Comparison of ENCODE assay signal across 22 cellular contexts in the genomic region with DNA sequence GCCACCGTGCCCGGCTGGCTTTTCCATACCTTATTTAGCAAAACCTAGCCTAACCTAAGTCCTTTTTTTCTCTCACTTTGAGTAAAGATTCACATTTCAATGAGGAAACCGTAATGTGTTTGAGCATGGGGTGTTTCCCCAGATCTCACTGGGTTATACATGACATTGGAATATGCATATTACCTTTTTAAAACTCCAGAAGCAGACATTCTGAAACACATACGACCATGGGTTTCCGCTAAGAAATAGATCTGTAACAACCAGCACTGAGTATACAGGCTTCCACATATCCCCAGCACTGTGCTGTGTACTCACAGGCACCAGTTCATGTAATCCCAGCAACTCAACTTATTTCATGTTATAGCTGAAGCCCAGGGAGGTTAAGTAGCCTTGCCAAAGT. TPM values are rescaled to one million over a fixed set of nuclear protein-coding genes. Genes with fewer than 3 reads are reported as not detected.
DNase-seq lines count a peak whose midpoint lies in the region; ATAC-seq and TF ChIP-seq lines count a peak whose summit lies in the region.
"Had no signal": no experiment of that assay in that cellular context is flagged by ENCODE, and none has a peak within 500 bp of the region (broad histone marks: within the 10 kb centered on the region; RNA-seq: fewer than 3 reads in every experiment).

No MANE protein-coding gene starts in this region.

- H3K9ac ChIP-seq in trophoblast cell (ENCODE audit: low read length): no peak overlapping the region

- peak overlapping the region; percentile 59 for H2BK120ac ChIP-seq in trophoblast cell (ENCODE audit: insufficient read depth, low read length, poor library complexity)

- no peaks in the 10 kb centered on the region for H3K27me3 Mint-ChIP-seq in natural killer cell (ENCODE audit: low read depth in 2 of 2)
- H3K27me3 Mint-ChIP-seq in natural killer cell treated with Interleukin-12 subunit alpha and Interleukin-12 subunit beta and Interleukin-15 and Interleukin-18, amount 100 ng/mL, for 72 hours: no peaks in the 10 kb centered on the region
- no peaks in the 10 kb centered on the region for H3K27me3 Mint-ChIP-seq in central memory CD8-positive, alpha-beta T cell

- peaks cover 16% of the 10 kb centered on the region for H3K79me1 ChIP-seq in trophoblast cell (ENCODE audit: low read length)

- intact Hi-C loops in natural killer cell (cut with micrococcal nuclease): no loop called here

- no peak overlapping the region for H3K4me2 ChIP-seq in trophoblast cell (ENCODE audit: low read length)

- H3K27me3 ChIP-seq in trophoblast cell (ENCODE audit: insufficient read depth, low read length): no peaks in the 10 kb centered on the region
- H3K27me3 ChIP-seq: gastroesophageal sphincter, uterus had no signal

- no peak overlapping the region for H3K4me3 ChIP-seq in trophoblast cell (ENCODE audit: low read depth, low read length)
- H3K4me3 ChIP-seq: gastroesophageal sphincter, mucosa of descending colon, prostate gland, uterus had no signal

- no peak overlapping the region for H2AK5ac ChIP-seq in trophoblast cell (ENCODE audit: low read length)

- H3K36me3 Mint-ChIP-seq in natural killer cell: no peaks in the 10 kb centered on the region
- no peaks in the 10 kb centered on the region for H3K36me3 Mint-ChIP-seq in natural killer cell treated with Interleukin-12 subunit alpha and Interleukin-12 subunit beta and Interleukin-15 and Interleukin-18, amount 100 ng/mL, for 72 hours
- H3K36me3 Mint-ChIP-seq in central memory CD8-positive, alpha-beta T cell (ENCODE audit: insufficient read depth): peaks cover 3% of the 10 kb centered on the region

- ATAC-seq in natural killer cell (no peak), GM19395 (IDR thresholded peaks at IDR 0.05; ENCODE audit: unreplicated experiment) (no peak)
- ATAC-seq in natural killer cell treated with Interleukin-12 subunit alpha and Interleukin-12 subunit beta and Interleukin-15 and Interleukin-18, amount 100 ng/mL, for 72 hours: no peak
- no peak for ATAC-seq in central memory CD8-positive, alpha-beta T cell (replicated peaks; ENCODE audit: extremely low read depth, poor library complexity, severe bottlenecking)
- ATAC-seq: gastroesophageal sphincter, mucosa of descending colon, Panc1 had no signal

- no peak overlapping the region for H2AFZ ChIP-seq in trophoblast cell (ENCODE audit: insufficient read depth, low read length, poor library complexity)

- H2BK12ac ChIP-seq in trophoblast cell (ENCODE audit: low read length): peak overlapping the region; percentile 50

- WGBS in trophoblast cell (ENCODE audit: extremely low coverage, insufficient coverage, insufficient read length): no CpG with 5 or more reads among the region's 5 CpGs

- H4K91ac ChIP-seq in trophoblast cell (ENCODE audit: low read depth, low read length): peak overlapping the region; percentile 53

- H2BK5ac ChIP-seq in trophoblast cell (ENCODE audit: low read depth, low read length, poor library complexity): peak overlapping the region; percentile 28

- no peak overlapping the region for H3K23ac ChIP-seq in trophoblast cell (ENCODE audit: low read length)

- no peak overlapping the region for H4K12ac ChIP-seq in trophoblast cell (ENCODE audit: low read depth, low read length)

- H4K8ac ChIP-seq in trophoblast cell (ENCODE audit: low read depth, low read length): peak overlapping the region; percentile 33

- peak overlapping the region; percentile 72 for H3K27ac ChIP-seq in trophoblast cell (ENCODE audit: low read depth, low read length)
- H3K27ac ChIP-seq: C4-2B, gastroesophageal sphincter, prostate gland, VCaP had no signal

- H3K27ac Mint-ChIP-seq in natural killer cell: peak overlapping the region; percentile 18 to 34
- H3K27ac Mint-ChIP-seq in natural killer cell treated with Interleukin-12 subunit alpha and Interleukin-12 subunit beta and Interleukin-15 and Interleukin-18, amount 100 ng/mL, for 72 hours: peak overlapping the region in 1 of 2 donors; percentile 41
- peak overlapping the region; percentile 19 for H3K27ac Mint-ChIP-seq in central memory CD8-positive, alpha-beta T cell (ENCODE audit: low read depth)
- H3K27ac Mint-ChIP-seq: T-helper 2 cell treated with Interferon-gamma antibody and Interleukin-4, amounts not matched to agents 5 μg/mL and 100 μg/mL, for 36 hours had no signal

- no peak overlapping the region for H3K14ac ChIP-seq in trophoblast cell (ENCODE audit: low read length)

- H3K9me3 Mint-ChIP-seq in natural killer cell: no peaks in the 10 kb centered on the region
- H3K9me3 Mint-ChIP-seq in natural killer cell treated with Interleukin-12 subunit alpha and Interleukin-12 subunit beta and Interleukin-15 and Interleukin-18, amount 100 ng/mL, for 72 hours: no peaks in the 10 kb centered on the region
- H3K9me3 Mint-ChIP-seq in central memory CD8-positive, alpha-beta T cell: no peaks in the 10 kb centered on the region
- H3K9me3 Mint-ChIP-seq: T-helper 2 cell treated with Interferon-gamma antibody and Interleukin-4, amounts not matched to agents 5 μg/mL and 100 μg/mL, for 36 hours had no signal

- no peak for TF ChIP-seq CTCF in natural killer cell (IDR thresholded peaks at IDR 0.05)

- H3K79me2 ChIP-seq in trophoblast cell (ENCODE audit: control insufficient read depth, insufficient read depth, low read length, poor library complexity): peaks cover 2% of the 10 kb centered on the region

- DNase-seq in natural killer cell (no peak), trophoblast cell (no peak), D341Med (ENCODE audit: low spot score) (no peak), globus pallidus (ENCODE audit: low spot score) (no peak)
- DNase-seq in natural killer cell treated with Interleukin-12 subunit alpha and Interleukin-12 subunit beta and Interleukin-15 and Interleukin-18, amount 100 ng/mL, for 72 hours (ENCODE audit: low spot score): no peak
- DNase-seq in central memory CD8-positive, alpha-beta T cell (ENCODE audit: low spot score in 2 of 2): no peak
- DNase-seq: activated naive CD4-positive, alpha-beta T cell treated with Interleukin-2 at 50 U/mL for 16 hours; anterior cingulate cortex; HCEC 1CT; NCI-H1048; NCI-H1694 treated with DMSO at 0.1 percent for 48 hours; NCI-H2171 treated with DMSO at 0.1 percent for 48 hours; NCI-H524 treated with DMSO at 0.1 percent for 48 hours; uterus had no signal

- H3K4ac ChIP-seq in trophoblast cell (ENCODE audit: low read depth, low read length): no peak overlapping the region

- H3K4me3 Mint-ChIP-seq in natural killer cell: no peak overlapping the region
- H3K4me3 Mint-ChIP-seq in natural killer cell treated with Interleukin-12 subunit alpha and Interleukin-12 subunit beta and Interleukin-15 and Interleukin-18, amount 100 ng/mL, for 72 hours: no peak overlapping the region
- no peak overlapping the region for H3K4me3 Mint-ChIP-seq in central memory CD8-positive, alpha-beta T cell
- H3K4me3 Mint-ChIP-seq: T-helper 2 cell treated with Interferon-gamma antibody and Interleukin-4, amounts not matched to agents 5 μg/mL and 100 μg/mL, for 36 hours had no signal

- no peak overlapping the region for H3K18ac ChIP-seq in trophoblast cell (ENCODE audit: low read length)

- no peaks in the 10 kb centered on the region for H3K36me3 ChIP-seq in trophoblast cell (ENCODE audit: control insufficient read depth in 1 of 2, insufficient read depth in 2 of 2, low read length in 2 of 2)
- H3K36me3 ChIP-seq: gastroesophageal sphincter, prostate gland, uterus had no signal

- H3K9me3 ChIP-seq in trophoblast cell (ENCODE audit: insufficient read depth, low read depth, low read length): no peaks in the 10 kb centered on the region
- H3K9me3 ChIP-seq: gastroesophageal sphincter, mucosa of descending colon, prostate gland, uterus had no signal

- peaks cover 22 to 55% of the 10 kb centered on the region in 2 donors for H3K4me1 Mint-ChIP-seq in natural killer cell
- H3K4me1 Mint-ChIP-seq in natural killer cell treated with Interleukin-12 subunit alpha and Interleukin-12 subunit beta and Interleukin-15 and Interleukin-18, amount 100 ng/mL, for 72 hours (ENCODE audit: low read depth in 2 of 2): peaks cover 12 to 21% of the 10 kb centered on the region in 2 donors
- H3K4me1 Mint-ChIP-seq in central memory CD8-positive, alpha-beta T cell: peaks cover 31% of the 10 kb centered on the region

- H3K4me1 ChIP-seq in trophoblast cell (ENCODE audit: control insufficient read depth in 1 of 2, insufficient read depth in 2 of 2, low read length in 2 of 2): peaks cover 28 to 30% of the 10 kb centered on the region in 2 experiments

RNA-seq across cellular contexts. Expression of a gene that starts 41.0 kb away (rescaled TPM):
- 100 to 1,000 TPM; 414 to 531 (median 455) TPM for total RNA-seq in natural killer cell
- 10 to 100 TPM; 44.5 to 52.5 TPM for total RNA-seq in natural killer cell treated with Interleukin-12 subunit alpha and Interleukin-12 subunit beta and Interleukin-15 and Interleukin-18, amount 100 ng/mL, for 72 hours
- 25.9 and 27.5 TPM in 2 replicates for polyA plus RNA-seq in trophoblast cell (2013)

Comparison
In these comparisons a context has a peak if more than half of its experiments do, and no peak if none do; other contexts are left out.
1. RNA of a gene that starts 41.0 kb away (total RNA-seq): 414 to 531 TPM in natural killer cell; 44.5 to 52.5 TPM in natural killer cell treated with Interleukin-12 subunit alpha and Interleukin-12 subunit beta and Interleukin-15 and Interleukin-18, amount 100 ng/mL, for 72 hours; every median in the first group is over 4 times any median in the second.